In genomic region chrX:30144971-30145731, GRCh38 we compare ENCODE assay signal across 19 cellular contexts.
"Had no signal": no experiment of that assay in that cellular context is flagged by ENCODE, and none has a peak within 500 bp of the region (broad histone marks: within the 10 kb centered on the region; RNA-seq: fewer than 3 reads in every experiment).

No MANE protein-coding gene starts in this region.

- ATAC-seq: gastrocnemius medialis; heart right ventricle; left lobe of liver; mucosa of descending colon; naive thymus-derived CD8-positive, alpha-beta T cell; psoas muscle; right lobe of liver had no signal

- DNase-seq: effector CD4-positive, alpha-beta T cell; endodermal cell; gastrocnemius medialis; heart right ventricle; islet precursor cell; mucosa of descending colon; naive thymus-derived CD8-positive, alpha-beta T cell; psoas muscle; retina; right lobe of liver; spleen; stimulated activated CD4-positive, alpha-beta T cell treated with anti-CD3 and anti-CD28 coated beads, Interleukin-15, amount 100 ng/mL, for 24 hours; stimulated activated CD4-positive, alpha-beta T cell treated with anti-CD3 and anti-CD28 coated beads, Interleukin-1b, Interleukin-23, amount 100 ng/mL, for 48 hours; stimulated activated CD4-positive, alpha-beta T cell treated with anti-CD3 and anti-CD28 coated beads, Interleukin-4, amount 100 ng/mL, for 4 hours; stimulated activated naive CD4-positive, alpha-beta T cell; stomach; substantia nigra; transverse colon had no signal
